In the genomic region with DNA sequence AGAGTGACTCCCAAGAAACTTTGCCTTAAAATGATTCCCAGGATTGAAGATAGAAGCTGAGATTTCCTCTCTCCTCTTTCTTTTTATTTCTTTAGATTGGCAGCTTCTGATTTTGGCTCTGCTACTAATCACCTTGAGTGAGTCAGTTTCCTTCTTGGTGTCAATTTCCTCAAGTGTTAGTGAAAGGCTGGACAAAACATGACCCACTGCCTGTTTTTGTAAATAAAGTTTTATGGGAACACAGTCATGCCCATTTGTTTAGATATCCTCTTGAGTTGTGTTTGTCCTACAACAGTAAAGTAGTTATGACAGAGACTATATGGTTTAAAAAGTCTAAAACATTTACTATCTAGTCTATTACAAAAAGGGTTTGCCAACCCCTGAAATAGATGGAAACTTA, we compare ENCODE assay signal across 25 cellular contexts.
"Had no signal": no experiment of that assay in that cellular context is flagged by ENCODE, and none has a peak within 500 bp of the region (broad histone marks: within the 10 kb centered on the region; RNA-seq: fewer than 3 reads in every experiment).

No MANE protein-coding gene starts in this region.

- H3K27ac ChIP-seq: SJCRH30 had no signal

- H3K27me3 ChIP-seq: SJCRH30 had no signal

- H3K4me2 ChIP-seq: SK-N-SH had no signal

- H3K36me3 ChIP-seq: SJCRH30 had no signal

- H3K4me1 ChIP-seq: SJCRH30 had no signal

- H3K9me3 ChIP-seq: SJCRH30, SK-N-SH had no signal

- DNase-seq: activated CD4-positive, alpha-beta T cell treated with anti-CD3 and anti-CD28 coated beads for 48 hours; activated CD4-positive, alpha-beta T cell treated with anti-CD3 and anti-CD28 coated beads, Interleukin-2, amount 50 U/mL, for 4 hours; activated CD4-positive, CD25-positive, alpha-beta regulatory T cell treated with anti-CD3 and anti-CD28 coated beads, Interleukin-2, amount 50 U/mL, for 72 hours; activated CD8-positive, alpha-beta memory T cell treated with anti-CD3 and anti-CD28 coated beads, Interleukin-2, amount 50 U/mL, for 48 hours; activated CD8-positive, alpha-beta T cell treated with anti-CD3 and anti-CD28 coated beads, Interleukin-2, amount 10 ng/mL, durations not matched to agents 7 days and 5 days; activated effector memory CD4-positive, alpha-beta T cell treated with Interleukin-2 at 50 U/mL for 16 hours; activated naive CD4-positive, alpha-beta T cell; activated T-cell treated with anti-CD3 and anti-CD28 coated beads, Interleukin-2, amount 50 U/mL, for 1 hour; aorta; central memory CD4-positive, alpha-beta T cell; Karpas-422; NCI-H1092; NCI-H1417 treated with DMSO at 0.1 percent for 48 hours; NCI-H1694 treated with DMSO at 0.1 percent for 48 hours; NCI-H2029 treated with DMSO at 0.1 percent for 48 hours; NCI-H345; NCI-H510A; NCI-H526 treated with DMSO at 0.1 percent for 48 hours; NCI-H82; RPMI8226; SJCRH30; SK-N-SH had no signal

- H3K4me3 ChIP-seq: SJCRH30 had no signal

- H3K9ac ChIP-seq: SK-N-SH had no signal

- ATAC-seq: activated CD8-positive, alpha-beta T cell treated with anti-CD3 and anti-CD28 coated beads, Interleukin-2, amount 10 ng/mL, durations not matched to agents 7 days and 5 days; Panc1; Right ventricle myocardium inferior; WTC11 had no signal
